Comparison of ENCODE assay signal across 1 cellular context in the genomic region with DNA sequence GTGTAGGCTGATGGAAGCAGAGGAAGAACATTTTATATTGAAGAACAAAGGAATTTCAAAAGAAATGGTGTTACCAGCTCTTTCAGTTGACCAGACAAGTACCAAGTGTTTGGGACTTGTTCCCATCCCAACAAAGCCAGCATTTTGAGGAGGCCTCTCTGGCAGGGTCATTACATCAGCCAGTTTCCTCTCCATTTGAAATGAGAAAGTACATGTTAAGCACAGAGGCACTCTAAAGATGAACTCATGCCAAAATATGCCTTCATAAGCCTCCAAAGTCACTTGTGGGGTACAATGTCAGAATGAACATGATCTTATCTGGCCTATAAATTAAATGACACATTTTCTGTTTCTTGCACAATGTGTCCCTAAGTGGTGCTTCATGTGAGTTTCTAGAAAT.
TF ChIP-seq lines count a peak whose summit lies in the region.

No MANE protein-coding gene starts in this region.

TF ChIP-seq in GM23338, 12 proteins besides CTCF, POLR2A, EP300 and RAD21 (continued from another document):
- TF ChIP-seq ZNF462 (CRISPR knock-in tag; IDR thresholded peaks at IDR 0.05) (no peak), ZNF114 (CRISPR knock-in tag; IDR thresholded peaks at IDR 0.05) (no peak), STAT1 (IDR thresholded peaks at IDR 0.05; ENCODE audit: unreplicated experiment) (no peak), ZNF331 (CRISPR knock-in tag; IDR thresholded peaks at IDR 0.05; ENCODE audit: low read depth) (no peak), EZH2phosphoT487 (IDR thresholded peaks at IDR 0.05; ENCODE audit: unreplicated experiment) (no peak), JUNB (IDR thresholded peaks at IDR 0.05; ENCODE audit: unreplicated experiment) (no peak), EZH2 (IDR thresholded peaks at IDR 0.05; ENCODE audit: low read depth, unreplicated experiment) (no peak), NANOG (IDR thresholded peaks at IDR 0.05; ENCODE audit: borderline replicate concordance) (no peak), CREB1 (CRISPR knock-in tag; IDR thresholded peaks at IDR 0.05; ENCODE audit: low read depth) (no peak)
- TF ChIP-seq, protein P1, sequence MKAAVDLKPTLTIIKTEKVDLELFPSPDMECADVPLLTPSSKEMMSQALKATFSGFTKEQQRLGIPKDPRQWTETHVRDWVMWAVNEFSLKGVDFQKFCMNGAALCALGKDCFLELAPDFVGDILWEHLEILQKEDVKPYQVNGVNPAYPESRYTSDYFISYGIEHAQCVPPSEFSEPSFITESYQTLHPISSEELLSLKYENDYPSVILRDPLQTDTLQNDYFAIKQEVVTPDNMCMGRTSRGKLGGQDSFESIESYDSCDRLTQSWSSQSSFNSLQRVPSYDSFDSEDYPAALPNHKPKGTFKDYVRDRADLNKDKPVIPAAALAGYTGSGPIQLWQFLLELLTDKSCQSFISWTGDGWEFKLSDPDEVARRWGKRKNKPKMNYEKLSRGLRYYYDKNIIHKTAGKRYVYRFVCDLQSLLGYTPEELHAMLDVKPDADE (IDR thresholded peaks at IDR 0.05): no peak
- TF ChIP-seq, protein P2, sequence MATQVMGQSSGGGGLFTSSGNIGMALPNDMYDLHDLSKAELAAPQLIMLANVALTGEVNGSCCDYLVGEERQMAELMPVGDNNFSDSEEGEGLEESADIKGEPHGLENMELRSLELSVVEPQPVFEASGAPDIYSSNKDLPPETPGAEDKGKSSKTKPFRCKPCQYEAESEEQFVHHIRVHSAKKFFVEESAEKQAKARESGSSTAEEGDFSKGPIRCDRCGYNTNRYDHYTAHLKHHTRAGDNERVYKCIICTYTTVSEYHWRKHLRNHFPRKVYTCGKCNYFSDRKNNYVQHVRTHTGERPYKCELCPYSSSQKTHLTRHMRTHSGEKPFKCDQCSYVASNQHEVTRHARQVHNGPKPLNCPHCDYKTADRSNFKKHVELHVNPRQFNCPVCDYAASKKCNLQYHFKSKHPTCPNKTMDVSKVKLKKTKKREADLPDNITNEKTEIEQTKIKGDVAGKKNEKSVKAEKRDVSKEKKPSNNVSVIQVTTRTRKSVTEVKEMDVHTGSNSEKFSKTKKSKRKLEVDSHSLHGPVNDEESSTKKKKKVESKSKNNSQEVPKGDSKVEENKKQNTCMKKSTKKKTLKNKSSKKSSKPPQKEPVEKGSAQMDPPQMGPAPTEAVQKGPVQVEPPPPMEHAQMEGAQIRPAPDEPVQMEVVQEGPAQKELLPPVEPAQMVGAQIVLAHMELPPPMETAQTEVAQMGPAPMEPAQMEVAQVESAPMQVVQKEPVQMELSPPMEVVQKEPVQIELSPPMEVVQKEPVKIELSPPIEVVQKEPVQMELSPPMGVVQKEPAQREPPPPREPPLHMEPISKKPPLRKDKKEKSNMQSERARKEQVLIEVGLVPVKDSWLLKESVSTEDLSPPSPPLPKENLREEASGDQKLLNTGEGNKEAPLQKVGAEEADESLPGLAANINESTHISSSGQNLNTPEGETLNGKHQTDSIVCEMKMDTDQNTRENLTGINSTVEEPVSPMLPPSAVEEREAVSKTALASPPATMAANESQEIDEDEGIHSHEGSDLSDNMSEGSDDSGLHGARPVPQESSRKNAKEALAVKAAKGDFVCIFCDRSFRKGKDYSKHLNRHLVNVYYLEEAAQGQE (IDR thresholded peaks at IDR 0.05; ENCODE audit: unreplicated experiment): no peak
TF ChIP-seq in GM23338: peak in this region for 0.
